ENCODE assay signal across 9 cellular contexts in the genomic region with DNA sequence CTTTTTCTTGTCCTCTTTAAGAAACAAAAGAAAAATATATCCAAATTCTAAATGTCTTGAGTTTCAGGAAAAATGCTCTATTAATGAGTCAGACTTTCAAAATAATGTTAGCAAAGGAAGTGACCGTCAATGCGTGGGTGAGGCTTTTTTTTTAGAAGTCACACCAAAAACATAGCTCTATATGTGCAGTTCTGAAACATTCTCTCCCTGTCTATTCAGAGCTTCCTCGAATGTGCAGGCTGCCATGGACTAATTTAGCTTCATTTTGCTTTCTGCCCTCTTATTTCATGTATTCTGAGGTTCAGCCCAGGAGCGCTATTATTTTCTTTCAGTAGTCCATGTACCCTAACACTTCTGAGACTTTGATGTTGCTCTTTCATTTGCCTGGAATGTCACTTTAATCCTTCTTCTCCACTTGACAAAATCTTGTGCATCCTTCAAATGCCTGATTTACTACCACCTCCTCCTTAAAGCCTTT.
DNase-seq lines count a peak whose midpoint lies in the region; ATAC-seq and TF ChIP-seq lines count a peak whose summit lies in the region.
"Had no signal": no experiment of that assay in that cellular context is flagged by ENCODE, and none has a peak within 500 bp of the region (broad histone marks: within the 10 kb centered on the region; RNA-seq: fewer than 3 reads in every experiment).

No MANE protein-coding gene starts in this region.

- H3K27me3 Mint-ChIP-seq in activated CD4-positive, alpha-beta T cell treated with anti-CD3 and anti-CD28 coated beads, Interleukin-2, amount 10 ng/mL, durations not matched to agents 7 days and 5 days: no peaks in the 10 kb centered on the region
- no peaks in the 10 kb centered on the region for H3K27me3 Mint-ChIP-seq in immature natural killer cell (ENCODE audit: low read depth in 3 of 3)

- peaks cover 14% of the 10 kb centered on the region for H3K4me1 Mint-ChIP-seq in activated CD4-positive, alpha-beta T cell treated with anti-CD3 and anti-CD28 coated beads, Interleukin-2, amount 10 ng/mL, durations not matched to agents 7 days and 5 days
- peaks cover 19% of the 10 kb centered on the region for H3K4me1 Mint-ChIP-seq in stimulated activated effector memory CD8-positive, alpha-beta T cell treated with anti-CD3 and anti-CD28 coated beads, Interleukin-12 subunit alpha, Interleukin-12 subunit beta, amount 100 ng/mL, for 72 hours
- H3K4me1 Mint-ChIP-seq in immature natural killer cell: peaks cover 22 to 33% of the 10 kb centered on the region in 2 donors

- CTCF ChIA-PET in activated CD4-positive, alpha-beta T cell treated with anti-CD3 and anti-CD28 coated beads, Interleukin-2, amount 10 ng/mL, durations not matched to agents 7 days and 5 days (lab: Charles Lee): interaction anchor here (0.5 kb wide), 1 partner anchor 77 kb away, joined by 3 read pairs; no protein-coding TSS in a partner anchor

- POLR2A ChIA-PET in activated CD4-positive, alpha-beta T cell treated with anti-CD3 and anti-CD28 coated beads, Interleukin-2, amount 10 ng/mL, durations not matched to agents 7 days and 5 days (lab: Charles Lee): no interaction called here

- H3K4me3 ChIP-seq in astrocyte of the spinal cord (ENCODE audit: low read depth, low read length): no peak overlapping the region

- peaks cover 4% of the 10 kb centered on the region for H3K9me3 Mint-ChIP-seq in activated CD4-positive, alpha-beta T cell treated with anti-CD3 and anti-CD28 coated beads, Interleukin-2, amount 10 ng/mL, durations not matched to agents 7 days and 5 days
- H3K9me3 Mint-ChIP-seq in stimulated activated effector memory CD8-positive, alpha-beta T cell treated with anti-CD3 and anti-CD28 coated beads, Interleukin-12 subunit alpha, Interleukin-12 subunit beta, amount 100 ng/mL, for 72 hours: no peaks in the 10 kb centered on the region
- peaks cover 0 to 1% (median 0%) of the 10 kb centered on the region in 6 donors for H3K9me3 Mint-ChIP-seq in immature natural killer cell

- H3K36me3 Mint-ChIP-seq in activated CD4-positive, alpha-beta T cell treated with anti-CD3 and anti-CD28 coated beads, Interleukin-2, amount 10 ng/mL, durations not matched to agents 7 days and 5 days (ENCODE audit: low read depth): no peaks in the 10 kb centered on the region
- no peaks in the 10 kb centered on the region for H3K36me3 Mint-ChIP-seq in stimulated activated effector memory CD8-positive, alpha-beta T cell treated with anti-CD3 and anti-CD28 coated beads, Interleukin-12 subunit alpha, Interleukin-12 subunit beta, amount 100 ng/mL, for 72 hours
- no peaks in the 10 kb centered on the region for H3K36me3 Mint-ChIP-seq in immature natural killer cell

- no peak for TF ChIP-seq CTCF in astrocyte of the spinal cord (IDR thresholded peaks at IDR 0.05; ENCODE audit: low read depth, low read length)

- H3K4me3 Mint-ChIP-seq in activated CD4-positive, alpha-beta T cell treated with anti-CD3 and anti-CD28 coated beads, Interleukin-2, amount 10 ng/mL, durations not matched to agents 7 days and 5 days: no peak overlapping the region
- peak overlapping the region; percentile 20 for H3K4me3 Mint-ChIP-seq in stimulated activated effector memory CD8-positive, alpha-beta T cell treated with anti-CD3 and anti-CD28 coated beads, Interleukin-12 subunit alpha, Interleukin-12 subunit beta, amount 100 ng/mL, for 72 hours
- H3K4me3 Mint-ChIP-seq in immature natural killer cell: peak overlapping the region in 1 of 5 donors; percentile 1

- DNase-seq in activated CD4-positive, alpha-beta T cell treated with anti-CD3 and anti-CD28 coated beads for 4 hours: peak; percentile 17 to 31
- no peak for DNase-seq in activated CD4-positive, alpha-beta T cell treated with anti-CD3 and anti-CD28 coated beads, Interleukin-2, amount 10 ng/mL, durations not matched to agents 7 days and 5 days
- DNase-seq in astrocyte of the spinal cord (ENCODE audit: low read depth, low spot score) (peak; percentile 76), LoVo (ENCODE audit: low spot score) (no peak), ACHN (no peak), immature natural killer cell (no peak)
- no peak for DNase-seq in stimulated activated effector memory CD8-positive, alpha-beta T cell treated with anti-CD3 and anti-CD28 coated beads, Interleukin-12 subunit alpha, Interleukin-12 subunit beta, amount 100 ng/mL, for 72 hours (ENCODE audit: low spot score in 2 of 2)
- DNase-seq: activated effector memory CD4-positive, alpha-beta T cell treated with Interleukin-2 at 50 U/mL for 16 hours had no signal

- in situ Hi-C loops in astrocyte of the spinal cord (cut with HindIII; ENCODE audit: low sequenced_read_pairs) (no loop called here), ACHN (cut with HindIII; ENCODE audit: low pct_ligation_motif_present, low pct_unique_long_range_greater_than_20kb, low sequenced_read_pairs) (no loop called here)

- H3K27ac Mint-ChIP-seq in activated CD4-positive, alpha-beta T cell treated with anti-CD3 and anti-CD28 coated beads, Interleukin-2, amount 10 ng/mL, durations not matched to agents 7 days and 5 days: no peak overlapping the region
- peak overlapping the region; percentile 13 for H3K27ac Mint-ChIP-seq in stimulated activated effector memory CD8-positive, alpha-beta T cell treated with anti-CD3 and anti-CD28 coated beads, Interleukin-12 subunit alpha, Interleukin-12 subunit beta, amount 100 ng/mL, for 72 hours
- H3K27ac Mint-ChIP-seq in immature natural killer cell: peak overlapping the region in 1 of 6 donors; percentile 57

- peak; percentile 64 for ATAC-seq in HG03095 (IDR thresholded peaks at IDR 0.05; ENCODE audit: unreplicated experiment)
- ATAC-seq in stimulated activated effector memory CD8-positive, alpha-beta T cell treated with anti-CD3 and anti-CD28 coated beads, Interleukin-12 subunit alpha, Interleukin-12 subunit beta, amount 100 ng/mL, for 72 hours: peak; percentile 64

Comparison
In these comparisons a context has a peak if more than half of its experiments do, and no peak if none do; other contexts are left out.
1. DNase-seq: peak in activated CD4-positive, alpha-beta T cell treated with anti-CD3 and anti-CD28 coated beads for 4 hours (2 of 2) and astrocyte of the spinal cord (single experiment); none in activated CD4-positive, alpha-beta T cell treated with anti-CD3 and anti-CD28 coated beads, Interleukin-2, amount 10 ng/mL, durations not matched to agents 7 days and 5 days (single experiment), stimulated activated effector memory CD8-positive, alpha-beta T cell treated with anti-CD3 and anti-CD28 coated beads, Interleukin-12 subunit alpha, Interleukin-12 subunit beta, amount 100 ng/mL, for 72 hours (0 of 2), LoVo (single experiment), ACHN (single experiment) and immature natural killer cell (0 of 3).